8 cellular contexts compared by ENCODE assay signal in genomic region chr3:111712294-111713180, GRCh38. TPM values are rescaled to one million over a fixed set of nuclear protein-coding genes. Genes with fewer than 3 reads are reported as not detected.
DNase-seq lines count a peak whose midpoint lies in the region; ATAC-seq lines count a peak whose summit lies in the region.

No MANE protein-coding gene starts in this region.

- peaks cover 11% of the 10 kb centered on the region for H3K36me3 Mint-ChIP-seq in stimulated activated memory B cell treated with anti-CD40 and anti-IgM and Interleukin-4, amounts not matched to agents 10 μg/mL and 1 μg/mL and 100 μg/mL, for 72 hours

- DNase-seq in activated gamma-delta T cell treated with Interleukin-2 at 50 U/mL for 16 hours (peak; percentile 47), activated gamma-delta T cell (lab: John Stamatoyannopoulos, UW) (no peak), NCI-H524 treated with DMSO at 0.1 percent for 48 hours (lab: John Stamatoyannopoulos, UW) (peak; percentile 82), fibroblast of gingiva (ENCODE audit: low read depth) (peak; percentile 34), anterior cingulate cortex (lab: John Stamatoyannopoulos, UW) (no peak), EL (no peak), HT-29 (ENCODE audit: low spot score) (no peak)

- no peaks in the 10 kb centered on the region for H3K9me3 Mint-ChIP-seq in stimulated activated memory B cell treated with anti-CD40 and anti-IgM and Interleukin-4, amounts not matched to agents 10 μg/mL and 1 μg/mL and 100 μg/mL, for 72 hours

- H3K4me3 Mint-ChIP-seq in stimulated activated memory B cell treated with anti-CD40 and anti-IgM and Interleukin-4, amounts not matched to agents 10 μg/mL and 1 μg/mL and 100 μg/mL, for 72 hours: peak overlapping the region; percentile 10

- peak; percentile 51 for ATAC-seq in stimulated activated memory B cell treated with anti-CD40 and anti-IgM and Interleukin-4, amounts not matched to agents 10 μg/mL and 1 μg/mL and 100 μg/mL, for 72 hours

- H3K27ac Mint-ChIP-seq in stimulated activated memory B cell treated with anti-CD40 and anti-IgM and Interleukin-4, amounts not matched to agents 10 μg/mL and 1 μg/mL and 100 μg/mL, for 72 hours: peak overlapping the region; percentile 31

- peaks cover 6% of the 10 kb centered on the region for H3K4me1 Mint-ChIP-seq in stimulated activated memory B cell treated with anti-CD40 and anti-IgM and Interleukin-4, amounts not matched to agents 10 μg/mL and 1 μg/mL and 100 μg/mL, for 72 hours

- no peaks in the 10 kb centered on the region for H3K27me3 Mint-ChIP-seq in stimulated activated memory B cell treated with anti-CD40 and anti-IgM and Interleukin-4, amounts not matched to agents 10 μg/mL and 1 μg/mL and 100 μg/mL, for 72 hours

RNA-seq across cellular contexts. Expression of gene PLCXD2, which starts 38.1 kb away (rescaled TPM):
- total RNA-seq in HT-29 (2014; rRNA removed; shearing (Covaris generic)): 3.7 and 4.0 TPM in 2 replicates

Comparison
In these comparisons a context has a peak if more than half of its experiments do, and no peak if none do; other contexts are left out.
1. DNase-seq: peak in activated gamma-delta T cell treated with Interleukin-2 at 50 U/mL for 16 hours (single experiment), NCI-H524 treated with DMSO at 0.1 percent for 48 hours (single experiment) and fibroblast of gingiva (single experiment); none in activated gamma-delta T cell (single experiment), anterior cingulate cortex (0 of 58), EL (single experiment) and HT-29 (single experiment).